Comparison of ENCODE assay signal across 9 cellular contexts in genomic region chr7:27196287-27196739, GRCh38. TPM values are rescaled to one million over a fixed set of nuclear protein-coding genes. Genes with fewer than 3 reads are reported as not detected.
DNase-seq lines count a peak whose midpoint lies in the region; ATAC-seq and TF ChIP-seq lines count a peak whose summit lies in the region.
"Had no signal": no experiment of that assay in that cellular context is flagged by ENCODE, and none has a peak within 500 bp of the region (broad histone marks: within the 10 kb centered on the region; RNA-seq: fewer than 3 reads in every experiment).

No MANE protein-coding gene starts in this region.

- no peaks in the 10 kb centered on the region for H3K36me3 ChIP-seq in spleen

- H3K9me3 ChIP-seq in spleen: no peaks in the 10 kb centered on the region

- whole genome bisulfite sequencing in spleen, 5 donors: 2 to 3% (median 3%) methylated on average over 6 of the region's 6 CpGs

- TF ChIP-seq CTCF in spleen (IDR thresholded peaks at IDR 0.05 in 8 of 11, conservative IDR thresholded peaks at IDR 0.05 in 3 of 11): peak; percentile 22 to 79 (median 65)

- intact Hi-C loops in spleen (cut with DNase I; ENCODE audit: low total_unique reads): loop anchor here (10.0 kb wide), 4 partner anchors 588 to 898 kb away; no protein-coding TSS in a partner anchor

- H3K4me3 ChIP-seq in spleen: no peak overlapping the region

- DNase-seq in GF-D8 (lab: John Stamatoyannopoulos, UW) (peak; percentile 79), NCI-H146 treated with DMSO at 0.1 percent for 48 hours (lab: John Stamatoyannopoulos, UW; ENCODE audit: unreplicated experiment) (peak; percentile 54), T1000 (lab: John Stamatoyannopoulos, UW) (peak; percentile 51), astrocyte of the hippocampus (ENCODE audit: low read depth, low spot score) (peak; percentile 79), hypothalamus (lab: John Stamatoyannopoulos, UW) (peak in 44 of 51 donors; percentile 1 to 88 (median 44)), spleen (peak; percentile 91)

- H3K4me1 ChIP-seq in spleen: peaks cover 15 to 67% (median 54%) of the 10 kb centered on the region in 6 donors

- TF ChIP-seq POLR2A in spleen (IDR thresholded peaks at IDR 0.05): no peak

- no peak for ATAC-seq in GM18907 (IDR thresholded peaks at IDR 0.05; ENCODE audit: unreplicated experiment)
- no peak for ATAC-seq in GM18502 (IDR thresholded peaks at IDR 0.05; ENCODE audit: poor library complexity, unreplicated experiment)

- H3K27me3 ChIP-seq in spleen (replicated peaks in 1 of 7): peaks cover 42 to 100% (median 96%) of the 10 kb centered on the region in 7 donors

- H3K27ac ChIP-seq in spleen: no peak overlapping the region

RNA-seq across cellular contexts. Expression of gene HOXA13, which starts 3.6 kb away (rescaled TPM):
- total RNA-seq in spleen: not detected
- not detected for polyA plus RNA-seq in spleen
- total RNA-seq: glomerular endothelial cell had no signal

RNA-seq across cellular contexts. Expression of gene HOXA11, which starts 11.3 kb away (rescaled TPM):
- not detected for total RNA-seq in spleen
- polyA plus RNA-seq in spleen: not detected

RNA-seq across cellular contexts. Expression of gene HOXA10, which starts 22.2 kb away (rescaled TPM):
- total RNA-seq in spleen: under 1 TPM in 3 of 7 donors, not detected in 4; 0.13 to 0.72 (median 0.56) TPM
- polyA plus RNA-seq in spleen: under 1 TPM; 0.05 to 0.22 (median 0.19) TPM

RNA-seq across cellular contexts. Expression of gene HOXA9, which starts 31.0 kb away (rescaled TPM):
- 1 to 10 TPM in 5 of 7 donors, under 1 TPM in 2; 0.51 to 3.0 (median 1.2) TPM for total RNA-seq in spleen
- under 1 TPM; 0.46 to 0.54 (median 0.48) TPM for polyA plus RNA-seq in spleen

RNA-seq across cellular contexts. Expression of gene HOXA7, which starts 39.8 kb away (rescaled TPM):
- 1 to 10 TPM; 1.0 to 8.0 (median 2.6) TPM for total RNA-seq in spleen
- 1 to 10 TPM in 1 of 3 donors, under 1 TPM in 2; 0.55 to 1.4 (median 0.80) TPM for polyA plus RNA-seq in spleen
